ENCODE assay signal across 9 cellular contexts in genomic region chr1:201589186-201589585, GRCh38. TPM values are rescaled to one million over a fixed set of nuclear protein-coding genes. Genes with fewer than 3 reads are reported as not detected.
"Had no signal": no experiment of that assay in that cellular context is flagged by ENCODE, and none has a peak within 500 bp of the region (broad histone marks: within the 10 kb centered on the region; RNA-seq: fewer than 3 reads in every experiment).

No MANE protein-coding gene starts in this region.

- H3K4me2 ChIP-seq: KMS-11 had no signal

- H3K4me3 Mint-ChIP-seq: IgD-negative memory B cell had no signal

- FAIRE-seq: HepG2, HTR-8/SVneo had no signal

- DNase-seq: IMR-90, Karpas-422, KBM-7, KG1 had no signal

- H3K27ac ChIP-seq: HL-60, KMS-11 had no signal

- H3K27ac Mint-ChIP-seq: IgD-negative memory B cell had no signal

- H3K9ac ChIP-seq: KMS-11 had no signal

- ATAC-seq: HepG2 had no signal

RNA-seq across cellular contexts. Expression of gene NAV1, which starts 50.3 kb away (rescaled TPM):
- total RNA-seq: HepG2 had no signal
- polyA plus RNA-seq: HepG2 had no signal
